Comparison of ENCODE assay signal across 8 cellular contexts in the genomic region with DNA sequence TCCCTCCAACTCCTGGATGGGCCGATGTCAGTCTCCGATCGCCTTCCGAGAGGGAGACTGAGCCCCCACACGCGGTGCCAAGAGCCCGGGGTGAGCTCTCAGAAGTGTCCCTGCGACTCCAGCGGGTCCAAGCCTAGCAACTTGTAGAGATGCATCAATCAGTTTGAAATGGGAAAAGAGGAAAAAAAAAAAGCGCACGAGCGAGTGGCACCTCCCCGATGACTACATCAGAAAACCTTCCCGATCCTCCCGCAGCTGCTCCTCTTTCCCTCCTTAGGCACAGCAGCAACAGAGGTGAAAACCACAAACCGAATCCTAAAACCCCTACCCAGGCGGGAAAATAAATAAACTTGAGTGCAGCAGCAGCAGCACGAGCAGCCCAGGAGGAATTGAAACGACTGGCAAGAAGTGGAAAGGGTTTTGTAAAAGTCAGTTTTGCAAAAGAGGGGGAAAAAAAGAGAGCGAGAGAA. TPM values are rescaled to one million over a fixed set of nuclear protein-coding genes. Genes with fewer than 3 reads are reported as not detected.
DNase-seq lines count a peak whose midpoint lies in the region; ATAC-seq and TF ChIP-seq lines count a peak whose summit lies in the region.

No MANE protein-coding gene starts in this region.

- peaks cover 13% of the 10 kb centered on the region for H3K4me1 Mint-ChIP-seq in endothelial cell (ENCODE audit: unreplicated experiment)
- H3K4me1 Mint-ChIP-seq in naive B cell, result peaks cover 21 to 43% (median 33%) of the 10 kb centered on the region in 3 donors

- no peaks in the 10 kb centered on the region for H3K36me3 ChIP-seq in SK-N-MC (ENCODE audit: insufficient read depth, low read length)

- in situ Hi-C loops in KBM-7 (cut with MboI; ENCODE audit: low pct_unique_long_range_greater_than_20kb, low sequenced_read_pairs), result no loop called here

- H3K9me3 Mint-ChIP-seq in endothelial cell (ENCODE audit: unreplicated experiment) (no peaks in the 10 kb centered on the region), naive B cell (peaks cover 0 to 5% (median 0%) of the 10 kb centered on the region in 7 donors)

- H3K27ac Mint-ChIP-seq in endothelial cell (ENCODE audit: unreplicated experiment), result peak overlapping the region; percentile 75
- H3K27ac Mint-ChIP-seq in naive B cell, result peak overlapping the region in 2 of 6 donors; percentile 49 to 85

- ATAC-seq in naive B cell (ENCODE audit: low read depth in 2 of 2), result peak in 1 of 2 donors; percentile 8
- ATAC-seq in HG03378 (IDR thresholded peaks at IDR 0.05; ENCODE audit: unreplicated experiment), result no peak
- no peak for ATAC-seq in GM19395 (IDR thresholded peaks at IDR 0.05; ENCODE audit: unreplicated experiment)

- peak overlapping the region; percentile 91 for H3K4me3 ChIP-seq in SK-N-MC

- no peaks in the 10 kb centered on the region for H3K36me3 Mint-ChIP-seq in endothelial cell (ENCODE audit: low read depth, unreplicated experiment)
- no peaks in the 10 kb centered on the region for H3K36me3 Mint-ChIP-seq in naive B cell

- H3K27me3 Mint-ChIP-seq in endothelial cell (ENCODE audit: unreplicated experiment) (peaks cover 18% of the 10 kb centered on the region), naive B cell (peaks cover 50 to 76% (median 74%) of the 10 kb centered on the region in 3 donors)

- TF ChIP-seq CTCF in endothelial cell (IDR thresholded peaks at IDR 0.05; ENCODE audit: unreplicated experiment), result no peak

- peak overlapping the region; percentile 74 for H3K9ac ChIP-seq in SK-N-MC (ENCODE audit: insufficient read length)

- peak; percentile 43 to 55 for DNase-seq in NCI-H187 (lab: John Stamatoyannopoulos, UW)
- DNase-seq in NCI-H187 treated with DMSO at 0.1 percent for 48 hours (lab: John Stamatoyannopoulos, UW), result no peak
- DNase-seq in KBM-7, result peak; percentile 37
- peak; percentile 53 for DNase-seq in SK-N-MC (ENCODE audit: low read depth, low spot score)
- DNase-seq in endothelial cell (ENCODE audit: low spot score), result no peak
- DNase-seq in naive B cell, result no peak

- no peaks in the 10 kb centered on the region for H3K9me3 ChIP-seq in SK-N-MC (ENCODE audit: low read depth, low read length)

- H3K4me3 Mint-ChIP-seq in endothelial cell (ENCODE audit: unreplicated experiment) (peak overlapping the region; percentile 93), naive B cell (peak overlapping the region; percentile 73 to 91 (median 86))

- H3K27ac ChIP-seq in SK-N-MC, result peak overlapping the region; percentile 7

RNA-seq across cellular contexts. Expression of gene EFNA5, which starts 1.0 kb away (rescaled TPM):
- 8.8 TPM for total RNA-seq in endothelial cell (ENCODE audit: unreplicated experiment)
- not detected for polyA plus RNA-seq in naive B cell (ENCODE audit: low read depth in 6 of 6)

Comparison
In these comparisons a context has a peak if more than half of its experiments do, and no peak if none do; other contexts are left out.
1. DNase-seq: peak in NCI-H187 (2 of 2), KBM-7 (single experiment) and SK-N-MC (single experiment); none in NCI-H187 treated with DMSO at 0.1 percent for 48 hours (single experiment), endothelial cell (single experiment) and naive B cell (single experiment).